Comparison of ENCODE assay signal across 30 cellular contexts in genomic region chr1:7987528-7987927, GRCh38. TPM values are rescaled to one million over a fixed set of nuclear protein-coding genes. Genes with fewer than 3 reads are reported as not detected.
"Had no signal": no experiment of that assay in that cellular context is flagged by ENCODE, and none has a peak within 500 bp of the region (broad histone marks: within the 10 kb centered on the region; RNA-seq: fewer than 3 reads in every experiment).

No MANE protein-coding gene starts in this region.

- H3K4me3 Mint-ChIP-seq: activated B cell treated with CpG ODN at 0.5 μM for 24 hours; activated CD8-positive, alpha-beta T cell treated with anti-CD3 and anti-CD28 coated beads for 36 hours; activated naive CD4-positive, alpha-beta T cell treated with anti-CD3 and anti-CD28 coated beads, Interleukin-2, amount 10 ng/mL, durations not matched to agents 7 days and 5 days; activated naive CD8-positive, alpha-beta T cell treated with anti-CD3 and anti-CD28 coated beads, Interleukin-2, amount 10 ng/mL, durations not matched to agents 7 days and 5 days; activated T-cell treated with anti-CD3 and anti-CD28 coated beads, Interleukin-2, amount 50 U/mL, for 72 hours had no signal

- H3K27ac Mint-ChIP-seq: activated B cell treated with CpG ODN at 0.5 μM for 24 hours; activated CD8-positive, alpha-beta T cell treated with anti-CD3 and anti-CD28 coated beads for 36 hours; activated naive CD4-positive, alpha-beta T cell treated with anti-CD3 and anti-CD28 coated beads, Interleukin-2, amount 10 ng/mL, durations not matched to agents 7 days and 5 days; activated naive CD8-positive, alpha-beta T cell treated with anti-CD3 and anti-CD28 coated beads, Interleukin-2, amount 10 ng/mL, durations not matched to agents 7 days and 5 days; activated T-cell treated with anti-CD3 and anti-CD28 coated beads, Interleukin-2, amount 50 U/mL, for 72 hours; activated T-helper 2 cell treated with anti-CD3 and anti-CD28 coated beads, Interferon-gamma antibody, Interleukin-2, Interleukin-4, amounts not matched to agents 10 μg/mL and 5 μg/mL and 100 μg/mL, durations not matched to agents 14 hours and 24 hours and 36 hours had no signal

- H3K9me3 ChIP-seq: breast epithelium, MG63, SJSA1 had no signal

- H3K27ac ChIP-seq: breast epithelium, SJSA1 had no signal

- H3K36me3 ChIP-seq: breast epithelium had no signal

- H3K4me3 ChIP-seq: breast epithelium, MG63, SJSA1 had no signal

- H3K27me3 Mint-ChIP-seq: activated B cell treated with CpG ODN at 0.5 μM for 24 hours; activated CD8-positive, alpha-beta T cell treated with anti-CD3 and anti-CD28 coated beads for 36 hours; activated naive CD4-positive, alpha-beta T cell treated with anti-CD3 and anti-CD28 coated beads, Interleukin-2, amount 10 ng/mL, durations not matched to agents 7 days and 5 days; activated naive CD8-positive, alpha-beta T cell treated with anti-CD3 and anti-CD28 coated beads, Interleukin-2, amount 10 ng/mL, durations not matched to agents 7 days and 5 days had no signal

- DNase-seq: activated B cell treated with CpG ODN at 0.5 μM for 24 hours; activated CD4-positive, alpha-beta T cell treated with anti-CD3 and anti-CD28 coated beads for 1 hour; activated CD4-positive, alpha-beta T cell treated with anti-CD3 and anti-CD28 coated beads, Interleukin-2, amount 50 U/mL, for 1 hour; activated CD8-positive, alpha-beta memory T cell treated with anti-CD3 and anti-CD28 coated beads, Interleukin-2, amount 50 U/mL, for 4 hours; activated CD8-positive, alpha-beta T cell treated with anti-CD3 and anti-CD28 coated beads for 36 hours; activated gamma-delta T cell treated with Interleukin-2 at 50 U/mL for 16 hours; activated naive CD4-positive, alpha-beta T cell treated with anti-CD3 and anti-CD28 coated beads, Interleukin-2, amount 10 ng/mL, durations not matched to agents 7 days and 5 days; activated naive CD8-positive, alpha-beta T cell treated with anti-CD3 and anti-CD28 coated beads, Interleukin-2, amount 10 ng/mL, durations not matched to agents 7 days and 5 days; activated T-cell treated with anti-CD3 and anti-CD28 coated beads, Interleukin-2, amount 50 U/mL, for 72 hours; caudate nucleus; MG63; MV-4-11; NCI-H1092 treated with DMSO at 0.1 percent for 48 hours; NCI-H1417 treated with DMSO at 0.1 percent for 48 hours; NCI-H1694; NCI-H2107; NCI-H2171 treated with DMSO at 0.1 percent for 48 hours; NCI-H226; NCI-H526; NCI-H774; RPMI8226; SHP77; SW 1271 had no signal

- H3K27me3 ChIP-seq: breast epithelium, MG63, SJSA1 had no signal

- ATAC-seq: activated CD8-positive, alpha-beta T cell treated with anti-CD3 and anti-CD28 coated beads for 36 hours; activated T-cell treated with anti-CD3 and anti-CD28 coated beads, Interleukin-2, amount 50 U/mL, for 72 hours; Panc1; SK-N-SH treated with all-trans-retinoic acid at 6 μM for 48 hours had no signal

- H3K9me3 Mint-ChIP-seq: activated B cell treated with CpG ODN at 0.5 μM for 24 hours; activated CD8-positive, alpha-beta T cell treated with anti-CD3 and anti-CD28 coated beads for 36 hours; activated naive CD4-positive, alpha-beta T cell treated with anti-CD3 and anti-CD28 coated beads, Interleukin-2, amount 10 ng/mL, durations not matched to agents 7 days and 5 days; activated naive CD8-positive, alpha-beta T cell treated with anti-CD3 and anti-CD28 coated beads, Interleukin-2, amount 10 ng/mL, durations not matched to agents 7 days and 5 days; activated T-helper 2 cell treated with anti-CD3 and anti-CD28 coated beads, Interferon-gamma antibody, Interleukin-2, Interleukin-4, amounts not matched to agents 10 μg/mL and 5 μg/mL and 100 μg/mL, durations not matched to agents 14 hours and 24 hours and 36 hours had no signal

RNA-seq across cellular contexts. Expression of gene ERRFI1, which starts 38.6 kb away (rescaled TPM):
- total RNA-seq: OCI-LY7 had no signal

RNA-seq across cellular contexts. Expression of gene TNFRSF9, which starts 46.9 kb away (rescaled TPM):
- total RNA-seq: OCI-LY7 had no signal
- polyA plus RNA-seq: aorta had no signal
